Comparison of ENCODE assay signal across 12 cellular contexts in genomic region chr10:31604646-31605170, GRCh38.
A peak's percentile ranks its signal among the peaks of the same experiment; 100 is the strongest.
DNase-seq lines count a peak whose midpoint lies in the region; ATAC-seq, FAIRE-seq and TF ChIP-seq lines count a peak whose summit lies in the region.
"Had no signal": no experiment of that assay in that cellular context is flagged by ENCODE, and none has a peak within 500 bp of the region (broad histone marks: within the 10 kb centered on the region; RNA-seq: fewer than 3 reads in every experiment).

No MANE protein-coding gene starts in this region.

- H3K4me1 ChIP-seq in A673 (ENCODE audit: insufficient read depth, low read length, poor library complexity, severe bottlenecking) = peaks cover 13% of the 10 kb centered on the region
- H3K4me1 ChIP-seq in CD8-positive, alpha-beta memory T cell (ENCODE audit: insufficient read depth, low read length) = peaks cover 10% of the 10 kb centered on the region
- H3K4me1 ChIP-seq in pancreas = no peaks in the 10 kb centered on the region

- DNase-seq in A673 (ENCODE audit: low spot score) (no peak), nucleus accumbens (lab: John Stamatoyannopoulos, UW) (no peak), pancreas (no peak), GM12892 (ENCODE audit: insufficient read length) (no peak)
- no peak for DNase-seq in CD8-positive, alpha-beta memory T cell
- DNase-seq in activated naive CD8-positive, alpha-beta T cell treated with anti-CD3 and anti-CD28 coated beads, Interleukin-2, amount 10 ng/mL, durations not matched to agents 7 days and 5 days = no peak
- DNase-seq in naive thymus-derived CD8-positive, alpha-beta T cell = no peak
- DNase-seq: NCI-H1048 had no signal

- no peaks in the 10 kb centered on the region for H3K36me3 Mint-ChIP-seq in CD8-positive, alpha-beta memory T cell
- H3K36me3 Mint-ChIP-seq in activated naive CD8-positive, alpha-beta T cell treated with anti-CD3 and anti-CD28 coated beads, Interleukin-2, amount 10 ng/mL, durations not matched to agents 7 days and 5 days = no peaks in the 10 kb centered on the region
- H3K36me3 Mint-ChIP-seq in naive thymus-derived CD8-positive, alpha-beta T cell = no peaks in the 10 kb centered on the region
- H3K36me3 Mint-ChIP-seq: stimulated activated memory B cell treated with anti-CD40 and anti-IgM and Interleukin-4, amounts not matched to agents 10 μg/mL and 1 μg/mL and 100 μg/mL, for 72 hours had no signal

- no peak for FAIRE-seq in pancreas (lab: Jason Lieb, UNC)
- no peak for FAIRE-seq in GM12892 (lab: Jason Lieb, UNC)
- FAIRE-seq: RCC 7860, TTC549 had no signal

- no peak for ATAC-seq in activated naive CD8-positive, alpha-beta T cell treated with anti-CD3 and anti-CD28 coated beads, Interleukin-2, amount 10 ng/mL, durations not matched to agents 7 days and 5 days (ENCODE audit: low read depth)
- ATAC-seq in naive thymus-derived CD8-positive, alpha-beta T cell = no peak
- ATAC-seq in HG02981 (IDR thresholded peaks at IDR 0.05; ENCODE audit: unreplicated experiment) = no peak
- ATAC-seq in pancreas = no peak
- ATAC-seq: stimulated activated memory B cell treated with anti-CD40 and anti-IgM and Interleukin-4, amounts not matched to agents 10 μg/mL and 1 μg/mL and 100 μg/mL, for 72 hours had no signal

- no peak for TF ChIP-seq CTCF in A673 (conservative IDR thresholded peaks at IDR 0.05; ENCODE audit: low read depth, low read length)
- no peak for TF ChIP-seq CTCF in pancreas (IDR thresholded peaks at IDR 0.05)

- H3K27ac ChIP-seq in A673 (ENCODE audit: low read depth, low read length, poor library complexity, severe bottlenecking) (peak overlapping the region; percentile 15), pancreas (no peak overlapping the region)
- no peak overlapping the region for H3K27ac ChIP-seq in CD8-positive, alpha-beta memory T cell (ENCODE audit: low read depth, low read length)

- intact Hi-C loops in A673 (cut with micrococcal nuclease; ENCODE audit: unreplicated experiment) = loop anchor here (5.0 kb wide), 1 partner anchor 158 kb away; no protein-coding TSS in a partner anchor
- intact Hi-C loops in pancreas (cut with DNase I) = no loop called here

- 93 to 94% methylated on average over 4 of the region's 4 CpGs for WGBS in pancreas, 2 donors

- H3K4me1 Mint-ChIP-seq in CD8-positive, alpha-beta memory T cell = peaks cover 10 to 15% (median 11%) of the 10 kb centered on the region in 3 donors
- peaks cover 10% of the 10 kb centered on the region for H3K4me1 Mint-ChIP-seq in activated naive CD8-positive, alpha-beta T cell treated with anti-CD3 and anti-CD28 coated beads, Interleukin-2, amount 10 ng/mL, durations not matched to agents 7 days and 5 days
- H3K4me1 Mint-ChIP-seq in naive thymus-derived CD8-positive, alpha-beta T cell = peaks cover 5 to 17% (median 11%) of the 10 kb centered on the region in 4 donors

- no TSS peak for BruUV-seq in A673 (replicated peaks; lab: Mats Ljungman, UMichigan)

- peak overlapping the region; percentile 81 to 95 (median 82) for H3K4me3 Mint-ChIP-seq in CD8-positive, alpha-beta memory T cell
- H3K4me3 Mint-ChIP-seq in activated naive CD8-positive, alpha-beta T cell treated with anti-CD3 and anti-CD28 coated beads, Interleukin-2, amount 10 ng/mL, durations not matched to agents 7 days and 5 days = peak overlapping the region; percentile 45
- H3K4me3 Mint-ChIP-seq in naive thymus-derived CD8-positive, alpha-beta T cell = peak overlapping the region; percentile 68 to 93 (median 88)

- H3K27ac Mint-ChIP-seq in CD8-positive, alpha-beta memory T cell = peak overlapping the region in 1 of 8 donors; percentile 29
- no peak overlapping the region for H3K27ac Mint-ChIP-seq in activated naive CD8-positive, alpha-beta T cell treated with anti-CD3 and anti-CD28 coated beads, Interleukin-2, amount 10 ng/mL, durations not matched to agents 7 days and 5 days
- peak overlapping the region in 3 of 10 donors; percentile 30 to 79 (median 53) for H3K27ac Mint-ChIP-seq in naive thymus-derived CD8-positive, alpha-beta T cell
- H3K27ac Mint-ChIP-seq: stimulated activated memory B cell treated with anti-CD40 and anti-IgM and Interleukin-4, amounts not matched to agents 10 μg/mL and 1 μg/mL and 100 μg/mL, for 72 hours had no signal

- H3K27me3 Mint-ChIP-seq in CD8-positive, alpha-beta memory T cell = peaks cover 7 to 20% of the 10 kb centered on the region in 2 donors
- peaks cover 9% of the 10 kb centered on the region for H3K27me3 Mint-ChIP-seq in activated naive CD8-positive, alpha-beta T cell treated with anti-CD3 and anti-CD28 coated beads, Interleukin-2, amount 10 ng/mL, durations not matched to agents 7 days and 5 days
- H3K27me3 Mint-ChIP-seq in naive thymus-derived CD8-positive, alpha-beta T cell = peaks cover 0 to 3% (median 0%) of the 10 kb centered on the region in 5 donors
- H3K27me3 Mint-ChIP-seq: stimulated activated memory B cell treated with anti-CD40 and anti-IgM and Interleukin-4, amounts not matched to agents 10 μg/mL and 1 μg/mL and 100 μg/mL, for 72 hours had no signal

- CTCF ChIA-PET in A673 (lab: Charles Lee) = no interaction called here
- CTCF ChIA-PET in CD8-positive, alpha-beta memory T cell (lab: Charles Lee) = no interaction called here

- H3K36me3 ChIP-seq in A673 (ENCODE audit: insufficient read depth, low read length, poor library complexity, severe bottlenecking) (no peaks in the 10 kb centered on the region), pancreas (no peaks in the 10 kb centered on the region)
- no peaks in the 10 kb centered on the region for H3K36me3 ChIP-seq in CD8-positive, alpha-beta memory T cell (ENCODE audit: insufficient read depth, low read length)

- no peaks in the 10 kb centered on the region for H3K27me3 ChIP-seq in A673 (replicated peaks; ENCODE audit: insufficient read depth, low read depth, low read length, poor library complexity)
- no peaks in the 10 kb centered on the region for H3K27me3 ChIP-seq in CD8-positive, alpha-beta memory T cell (ENCODE audit: insufficient read depth, low read length, poor library complexity, severe bottlenecking)
- no peaks in the 10 kb centered on the region for H3K27me3 ChIP-seq in pancreas

- POLR2A ChIA-PET in A673 (lab: Charles Lee; ENCODE audit: low non-redundant PET) = no interaction called here
- POLR2A ChIA-PET in CD8-positive, alpha-beta memory T cell (lab: Charles Lee) = no interaction called here
- POLR2A ChIA-PET in activated naive CD8-positive, alpha-beta T cell treated with anti-CD3 and anti-CD28 coated beads, Interleukin-2, amount 10 ng/mL, durations not matched to agents 7 days and 5 days (lab: Charles Lee) = no interaction called here
- POLR2A ChIA-PET in naive thymus-derived CD8-positive, alpha-beta T cell (lab: Charles Lee) = no interaction called here

- no peak overlapping the region for H3K4me3 ChIP-seq in A673 (ENCODE audit: low read depth, low read length, poor library complexity, severe bottlenecking)
- no peak overlapping the region for H3K4me3 ChIP-seq in CD8-positive, alpha-beta memory T cell (ENCODE audit: low read length)
- no peak overlapping the region for H3K4me3 ChIP-seq in pancreas

- TF ChIP-seq POLR2A in GM12892 (IDR thresholded peaks at IDR 0.05; ENCODE audit: low read depth, low read length) = no peak

- no peaks in the 10 kb centered on the region for H3K9me3 ChIP-seq in A673 (ENCODE audit: low read depth, low read length, poor library complexity, severe bottlenecking)
- no peaks in the 10 kb centered on the region for H3K9me3 ChIP-seq in CD8-positive, alpha-beta memory T cell (ENCODE audit: low read length)
- H3K9me3 ChIP-seq in pancreas = no peaks in the 10 kb centered on the region

- no peaks in the 10 kb centered on the region for H3K9me3 Mint-ChIP-seq in CD8-positive, alpha-beta memory T cell
- H3K9me3 Mint-ChIP-seq in activated naive CD8-positive, alpha-beta T cell treated with anti-CD3 and anti-CD28 coated beads, Interleukin-2, amount 10 ng/mL, durations not matched to agents 7 days and 5 days = no peaks in the 10 kb centered on the region
- peaks cover 0 to 2% (median 0%) of the 10 kb centered on the region in 9 donors for H3K9me3 Mint-ChIP-seq in naive thymus-derived CD8-positive, alpha-beta T cell
